ENCODE assay signal across 8 cellular contexts in genomic region chrX:43557792-43558191, GRCh38.
DNase-seq lines count a peak whose midpoint lies in the region; ATAC-seq and TF ChIP-seq lines count a peak whose summit lies in the region.

No MANE protein-coding gene starts in this region.

- no peak overlapping the region for H3K9ac ChIP-seq in Loucy (ENCODE audit: low read depth, low read length, poor library complexity, severe bottlenecking)
- no peak overlapping the region for H3K9ac ChIP-seq in adipocyte (ENCODE audit: low read length)

- H3K9me3 ChIP-seq in Loucy (ENCODE audit: insufficient read depth, low read depth, low read length) (no peaks in the 10 kb centered on the region), adipocyte (ENCODE audit: control insufficient read depth, low read length) (no peaks in the 10 kb centered on the region), left ventricle myocardium inferior (replicated peaks) (no peaks in the 10 kb centered on the region), sigmoid colon (no peaks in the 10 kb centered on the region)

- H3K4me1 ChIP-seq in Loucy (ENCODE audit: insufficient read depth, low read length, poor library complexity, severe bottlenecking) (no peaks in the 10 kb centered on the region), adipocyte (ENCODE audit: control insufficient read depth, insufficient read depth, low read length) (no peaks in the 10 kb centered on the region), left ventricle myocardium inferior (peaks cover 4% of the 10 kb centered on the region), sigmoid colon (no peaks in the 10 kb centered on the region)

- H3K27ac ChIP-seq in left ventricle myocardium inferior (replicated peaks) (no peak overlapping the region), sigmoid colon (no peak overlapping the region)

- peak; percentile 57; the same call in 1 of the 2 replicates for TF ChIP-seq CTCF in GM12875 (IDR thresholded peaks at IDR 0.05; ENCODE audit: borderline replicate concordance, insufficient read depth, low read depth, low read length)
- TF ChIP-seq CTCF in Loucy (conservative IDR thresholded peaks at IDR 0.05; ENCODE audit: low read length) = peak; percentile 62
- peak; percentile 69 for TF ChIP-seq CTCF in left ventricle myocardium inferior (IDR thresholded peaks at IDR 0.05; ENCODE audit: borderline replicate concordance)
- TF ChIP-seq CTCF in sigmoid colon (IDR thresholded peaks at IDR 0.05) = peak in 3 of 4 experiments; percentile 31 to 50 (median 34)

- H3K27me3 ChIP-seq in Loucy (ENCODE audit: insufficient read depth, low read length, poor library complexity, severe bottlenecking) (no peaks in the 10 kb centered on the region), adipocyte (replicated peaks; ENCODE audit: control insufficient read depth, insufficient read depth, low read length) (peaks cover 4% of the 10 kb centered on the region), left ventricle myocardium inferior (ENCODE audit: low read depth) (no peaks in the 10 kb centered on the region), sigmoid colon (no peaks in the 10 kb centered on the region)

- peak overlapping the region; percentile 84 for H2AFZ ChIP-seq in Loucy (ENCODE audit: low read length)

- no peaks in the 10 kb centered on the region for H3K36me3 ChIP-seq in Loucy (ENCODE audit: insufficient read depth, low read length)
- no peaks in the 10 kb centered on the region for H3K36me3 ChIP-seq in adipocyte (ENCODE audit: control insufficient read depth, insufficient read depth, low read length, severe bottlenecking)
- no peaks in the 10 kb centered on the region for H3K36me3 ChIP-seq in left ventricle myocardium inferior
- no peaks in the 10 kb centered on the region for H3K36me3 ChIP-seq in sigmoid colon

- no peak for TF ChIP-seq POLR2A in sigmoid colon (IDR thresholded peaks at IDR 0.05)

- H4K20me1 ChIP-seq in Loucy (ENCODE audit: insufficient read depth, low read length, poor library complexity, severe bottlenecking) = no peaks in the 10 kb centered on the region

- WGBS in sigmoid colon, 2 donors = 2 to 11% methylated on average over 4 of the region's 4 CpGs

- no peaks in the 10 kb centered on the region for H3K79me2 ChIP-seq in Loucy (ENCODE audit: insufficient read depth, low read length)

- no peak for ATAC-seq in GM19467 (IDR thresholded peaks at IDR 0.05; ENCODE audit: unreplicated experiment)

- TF ChIP-seq EP300 in sigmoid colon (IDR thresholded peaks at IDR 0.05) = no peak

- peak; percentile 56 for DNase-seq in SW480 (ENCODE audit: low spot score)
- DNase-seq in adipocyte (ENCODE audit: low read depth) = peak; percentile 69
- DNase-seq in left ventricle myocardium inferior = peak; percentile 21
- DNase-seq in sigmoid colon = peak; percentile 68
- no peak for DNase-seq in GOT3 (lab: John Stamatoyannopoulos, UW)

- H3K9me2 ChIP-seq in Loucy (replicated peaks; ENCODE audit: low read depth, low read length) = no peaks in the 10 kb centered on the region

- intact Hi-C loops in left ventricle myocardium inferior (cut with micrococcal nuclease) = loop anchor here (2.0 to 10.0 kb wide), 3 partner anchors 193 to 1763 kb away; no protein-coding TSS in a partner anchor
- intact Hi-C loops in sigmoid colon (cut with DNase I) = loop anchor here (5.0 kb wide), 1 partner anchor 1760 kb away; no protein-coding TSS in a partner anchor

- H3K4me3 ChIP-seq in GM12875 (ENCODE audit: low read depth, low read length) (no peak overlapping the region), Loucy (ENCODE audit: low read length, poor library complexity, severe bottlenecking) (no peak overlapping the region), adipocyte (ENCODE audit: low read length) (peak overlapping the region; percentile 2), left ventricle myocardium inferior (no peak overlapping the region), sigmoid colon (no peak overlapping the region)

- no peaks in the 10 kb centered on the region for H3F3A ChIP-seq in Loucy (ENCODE audit: low read depth)

- H3K4me2 ChIP-seq in Loucy (ENCODE audit: low read depth, low read length, poor library complexity, severe bottlenecking) = peak overlapping the region; percentile 27
